In genomic region chr1:246300653-246301549, GRCh38 we compare ENCODE assay signal across 13 cellular contexts.
"Had no signal": no experiment of that assay in that cellular context is flagged by ENCODE, and none has a peak within 500 bp of the region (broad histone marks: within the 10 kb centered on the region; RNA-seq: fewer than 3 reads in every experiment).

No MANE protein-coding gene starts in this region.

- H3K36me3 ChIP-seq: ovary, upper lobe of right lung had no signal

- H3K27ac Mint-ChIP-seq: activated CD4-positive, alpha-beta T cell treated with anti-CD3 and anti-CD28 coated beads, Interleukin-2, amount 10 ng/mL, durations not matched to agents 24 days and 14 days; endodermal cell; memory B cell; stimulated activated naive CD8-positive, alpha-beta T cell treated with anti-CD3 and anti-CD28 coated beads, Interleukin-15, Interleukin-2, amounts not matched to agents 100 ng/mL and 50 ng/mL, for 24 hours had no signal

- H3K9me3 Mint-ChIP-seq: activated CD4-positive, alpha-beta T cell treated with anti-CD3 and anti-CD28 coated beads, Interleukin-2, amount 10 ng/mL, durations not matched to agents 24 days and 14 days; endodermal cell; memory B cell; stimulated activated naive CD8-positive, alpha-beta T cell treated with anti-CD3 and anti-CD28 coated beads, Interleukin-15, Interleukin-2, amounts not matched to agents 100 ng/mL and 50 ng/mL, for 24 hours had no signal

- H3K27me3 ChIP-seq: body of pancreas, ovary, upper lobe of right lung had no signal

- H3K27ac ChIP-seq: body of pancreas, ovary, upper lobe of right lung had no signal

- H3K4me3 Mint-ChIP-seq: activated CD4-positive, alpha-beta T cell treated with anti-CD3 and anti-CD28 coated beads, Interleukin-2, amount 10 ng/mL, durations not matched to agents 24 days and 14 days; endodermal cell; memory B cell; neural crest cell; stimulated activated naive CD8-positive, alpha-beta T cell treated with anti-CD3 and anti-CD28 coated beads, Interleukin-15, Interleukin-2, amounts not matched to agents 100 ng/mL and 50 ng/mL, for 24 hours had no signal

- DNase-seq: activated CD4-positive, alpha-beta T cell treated with anti-CD3 and anti-CD28 coated beads, Interleukin-2, amount 10 ng/mL, durations not matched to agents 24 days and 14 days; activated CD8-positive, alpha-beta memory T cell treated with anti-CD3 and anti-CD28 coated beads for 24 hours; activated naive CD4-positive, alpha-beta T cell treated with anti-CD3 and anti-CD28 coated beads, Interleukin-2, amount 50 U/mL, for 16 hours; body of pancreas; endodermal cell; ovary; stimulated activated CD4-positive, alpha-beta T cell treated with anti-CD3 and anti-CD28 coated beads, Interleukin-4, amount 100 ng/mL, for 1 hour; stimulated activated CD8-positive, alpha-beta memory T cell treated with anti-CD3 and anti-CD28 coated beads, Interleukin-4, amount 100 ng/mL, for 48 hours; T1000; upper lobe of right lung had no signal

- H3K27me3 Mint-ChIP-seq: activated CD4-positive, alpha-beta T cell treated with anti-CD3 and anti-CD28 coated beads, Interleukin-2, amount 10 ng/mL, durations not matched to agents 24 days and 14 days; memory B cell; stimulated activated naive CD8-positive, alpha-beta T cell treated with anti-CD3 and anti-CD28 coated beads, Interleukin-15, Interleukin-2, amounts not matched to agents 100 ng/mL and 50 ng/mL, for 24 hours had no signal

- H3K4me1 ChIP-seq: upper lobe of right lung had no signal

- H3K9me3 ChIP-seq: body of pancreas, ovary, upper lobe of right lung had no signal

- H3K4me1 Mint-ChIP-seq: neural crest cell had no signal

- H3K4me3 ChIP-seq: body of pancreas, ovary, upper lobe of right lung had no signal
